ENCODE assay signal across 1 cellular context in the genomic region with DNA sequence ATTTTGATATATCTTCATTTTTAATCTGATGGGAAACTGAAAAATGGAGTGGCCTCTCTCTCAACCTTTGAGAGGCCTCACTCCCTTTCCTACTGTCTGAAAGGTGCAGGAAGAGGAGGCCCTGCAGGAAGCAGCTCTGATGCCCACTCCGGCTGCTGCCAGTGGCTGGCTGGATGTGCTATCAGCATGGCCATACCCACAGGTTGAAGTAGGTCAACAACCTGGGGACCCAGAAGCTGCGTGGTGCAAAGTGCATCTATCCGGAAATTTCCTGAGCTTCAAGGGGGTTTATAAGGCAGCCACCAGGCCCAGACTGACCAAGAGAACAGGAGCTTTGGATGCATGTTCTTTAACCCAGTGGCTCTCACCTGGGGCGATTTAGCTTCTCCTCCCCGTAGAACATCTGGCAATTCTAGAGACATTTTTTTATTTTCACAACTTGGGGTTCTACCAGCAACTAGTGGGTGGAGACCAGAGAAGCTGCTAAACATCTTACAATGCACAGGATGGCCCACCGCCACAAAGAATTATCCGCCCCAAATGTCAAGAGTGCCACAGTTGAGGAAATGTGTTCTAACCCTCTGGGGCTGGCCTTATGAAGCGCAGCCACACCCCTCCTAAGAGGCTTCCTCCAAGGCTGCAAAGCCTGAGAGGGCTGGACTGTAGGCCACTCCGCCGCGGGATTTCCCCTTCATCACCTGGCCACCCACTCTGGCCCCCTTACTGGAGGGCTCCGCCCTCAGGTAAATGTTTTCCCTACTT.
TF ChIP-seq lines count a peak whose summit lies in the region.

No MANE protein-coding gene starts in this region.

TF ChIP-seq in WTC11, 78 proteins besides CTCF, POLR2A, EP300 and RAD21 (continued from another document):
- TF ChIP-seq, protein P1, sequence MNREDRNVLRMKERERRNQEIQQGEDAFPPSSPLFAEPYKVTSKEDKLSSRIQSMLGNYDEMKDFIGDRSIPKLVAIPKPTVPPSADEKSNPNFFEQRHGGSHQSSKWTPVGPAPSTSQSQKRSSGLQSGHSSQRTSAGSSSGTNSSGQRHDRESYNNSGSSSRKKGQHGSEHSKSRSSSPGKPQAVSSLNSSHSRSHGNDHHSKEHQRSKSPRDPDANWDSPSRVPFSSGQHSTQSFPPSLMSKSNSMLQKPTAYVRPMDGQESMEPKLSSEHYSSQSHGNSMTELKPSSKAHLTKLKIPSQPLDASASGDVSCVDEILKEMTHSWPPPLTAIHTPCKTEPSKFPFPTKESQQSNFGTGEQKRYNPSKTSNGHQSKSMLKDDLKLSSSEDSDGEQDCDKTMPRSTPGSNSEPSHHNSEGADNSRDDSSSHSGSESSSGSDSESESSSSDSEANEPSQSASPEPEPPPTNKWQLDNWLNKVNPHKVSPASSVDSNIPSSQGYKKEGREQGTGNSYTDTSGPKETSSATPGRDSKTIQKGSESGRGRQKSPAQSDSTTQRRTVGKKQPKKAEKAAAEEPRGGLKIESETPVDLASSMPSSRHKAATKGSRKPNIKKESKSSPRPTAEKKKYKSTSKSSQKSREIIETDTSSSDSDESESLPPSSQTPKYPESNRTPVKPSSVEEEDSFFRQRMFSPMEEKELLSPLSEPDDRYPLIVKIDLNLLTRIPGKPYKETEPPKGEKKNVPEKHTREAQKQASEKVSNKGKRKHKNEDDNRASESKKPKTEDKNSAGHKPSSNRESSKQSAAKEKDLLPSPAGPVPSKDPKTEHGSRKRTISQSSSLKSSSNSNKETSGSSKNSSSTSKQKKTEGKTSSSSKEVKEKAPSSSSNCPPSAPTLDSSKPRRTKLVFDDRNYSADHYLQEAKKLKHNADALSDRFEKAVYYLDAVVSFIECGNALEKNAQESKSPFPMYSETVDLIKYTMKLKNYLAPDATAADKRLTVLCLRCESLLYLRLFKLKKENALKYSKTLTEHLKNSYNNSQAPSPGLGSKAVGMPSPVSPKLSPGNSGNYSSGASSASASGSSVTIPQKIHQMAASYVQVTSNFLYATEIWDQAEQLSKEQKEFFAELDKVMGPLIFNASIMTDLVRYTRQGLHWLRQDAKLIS (CRISPR knock-in tag; IDR thresholded peaks at IDR 0.05; ENCODE audit: borderline replicate concordance): no peak
- TF ChIP-seq ZBTB21 (CRISPR knock-in tag; IDR thresholded peaks at IDR 0.05; ENCODE audit: borderline replicate concordance): no peak
